19 cellular contexts compared by ENCODE assay signal in genomic region chr7:19930051-19930450, GRCh38.
DNase-seq lines count a peak whose midpoint lies in the region; ATAC-seq, FAIRE-seq and TF ChIP-seq lines count a peak whose summit lies in the region.
"Had no signal": no experiment of that assay in that cellular context is flagged by ENCODE, and none has a peak within 500 bp of the region (broad histone marks: within the 10 kb centered on the region; RNA-seq: fewer than 3 reads in every experiment).

No MANE protein-coding gene starts in this region.

- DNase-seq in EL (peak; percentile 14), H54 (ENCODE audit: insufficient read length, low spot score) (peak; percentile 26), RCC 7860 (ENCODE audit: low spot score) (no peak), glomerular visceral epithelial cell (ENCODE audit: extremely low spot score) (peak; percentile 7), Kasumi-1 (lab: John Stamatoyannopoulos, UW) (no peak)
- no peak for DNase-seq in stimulated activated naive CD8-positive, alpha-beta T cell treated with anti-CD3 and anti-CD28 coated beads, Interleukin-15, Interleukin-2, amounts not matched to agents 100 U/mL and 50 U/mL, for 24 hours
- DNase-seq in effector CD8-positive, alpha-beta T cell (lab: John Stamatoyannopoulos, UW) = no peak
- DNase-seq: AML-193; Calu3; CD4-positive, alpha-beta T cell; DMS79 treated with DMSO at 0.1 percent for 48 hours; H7; HFFc6 had no signal

- FAIRE-seq in H54 (lab: Jason Lieb, UNC) (peak; percentile 65), RCC 7860 (lab: Jason Lieb, UNC) (peak; percentile 10)
- FAIRE-seq: A549, G401.6, GM12891 had no signal

- no peak for ATAC-seq in stimulated activated naive CD8-positive, alpha-beta T cell treated with anti-CD3 and anti-CD28 coated beads, Interleukin-15, Interleukin-2, amounts not matched to agents 100 U/mL and 50 U/mL, for 24 hours
- no peak for ATAC-seq in HG03175 (IDR thresholded peaks at IDR 0.05; ENCODE audit: unreplicated experiment)
- ATAC-seq: A549, GM23338, HCT116 had no signal

- TF ChIP-seq POLR2A in H54 (IDR thresholded peaks at IDR 0.05; ENCODE audit: low read depth, low read length) = no peak

Comparison
In these comparisons a context has a peak if more than half of its experiments do, and no peak if none do; other contexts are left out.
1. DNase-seq: peak in EL (single experiment), H54 (single experiment) and glomerular visceral epithelial cell (single experiment); none in RCC 7860 (single experiment), stimulated activated naive CD8-positive, alpha-beta T cell treated with anti-CD3 and anti-CD28 coated beads, Interleukin-15, Interleukin-2, amounts not matched to agents 100 U/mL and 50 U/mL, for 24 hours (single experiment), Kasumi-1 (0 of 2) and effector CD8-positive, alpha-beta T cell (single experiment).